In the genomic region with DNA sequence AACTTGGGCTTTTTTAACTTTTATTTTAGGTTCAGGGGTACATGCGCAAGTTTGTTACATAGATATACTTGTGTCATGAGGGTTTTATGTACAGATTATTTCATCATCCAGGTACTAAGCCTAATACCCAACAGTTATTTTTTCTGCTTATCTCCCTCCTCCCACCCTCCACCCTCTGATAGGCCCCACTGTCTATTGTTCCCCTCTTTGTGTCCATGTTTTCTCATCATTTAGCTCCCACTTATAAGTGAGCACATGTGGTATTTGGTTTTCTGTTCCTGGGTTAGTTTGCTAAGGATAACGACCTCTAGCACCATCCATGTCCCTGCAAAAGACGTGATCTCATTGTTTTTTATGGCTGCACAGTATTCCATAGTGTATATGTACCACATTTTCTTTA, we compare ENCODE assay signal across 35 cellular contexts.
DNase-seq lines count a peak whose midpoint lies in the region; ATAC-seq, FAIRE-seq and TF ChIP-seq lines count a peak whose summit lies in the region.
"Had no signal": no experiment of that assay in that cellular context is flagged by ENCODE, and none has a peak within 500 bp of the region (broad histone marks: within the 10 kb centered on the region; RNA-seq: fewer than 3 reads in every experiment).

No MANE protein-coding gene starts in this region.

- H3K4me3 ChIP-seq in HEK293 (ENCODE audit: low read depth, low read length) (no peak overlapping the region), PC-3 (ENCODE audit: low read length) (no peak overlapping the region)
- H3K4me3 ChIP-seq: A549; BLaER1; BLaER1 treated with 17β-estradiol and CSF1 and Interleukin-3, amounts not matched to agents 10 nM and 100 nM had no signal

- H3K27me3 Mint-ChIP-seq in activated T-cell treated with anti-CD3 and anti-CD28 coated beads, Interleukin-2, amount 50 U/mL, for 72 hours (ENCODE audit: low read depth) = no peaks in the 10 kb centered on the region
- H3K27me3 Mint-ChIP-seq: CD4-positive, alpha-beta T cell; CD4-positive, CD25-positive, alpha-beta regulatory T cell; CD8-positive, alpha-beta memory T cell had no signal

- no peaks in the 10 kb centered on the region for H4K20me1 ChIP-seq in PC-3 (ENCODE audit: low read length)
- H4K20me1 ChIP-seq: BLaER1; BLaER1 treated with 17β-estradiol and CSF1 and Interleukin-3, amounts not matched to agents 10 nM and 100 nM had no signal

- no peaks in the 10 kb centered on the region for H3K36me3 Mint-ChIP-seq in activated T-cell treated with anti-CD3 and anti-CD28 coated beads, Interleukin-2, amount 50 U/mL, for 72 hours (ENCODE audit: insufficient read depth in 2 of 2)
- H3K36me3 Mint-ChIP-seq: CD14-positive monocyte; CD4-positive, alpha-beta memory T cell; CD4-positive, CD25-positive, alpha-beta regulatory T cell; CD8-positive, alpha-beta memory T cell; CD8-positive, alpha-beta T cell had no signal

- no peaks in the 10 kb centered on the region for H3F3A ChIP-seq in PC-3 (ENCODE audit: low read length, unreplicated experiment)

- H3K4me2 ChIP-seq in PC-3 (ENCODE audit: low read length) = no peak overlapping the region
- H3K4me2 ChIP-seq: A549; BLaER1; BLaER1 treated with 17β-estradiol and CSF1 and Interleukin-3, amounts not matched to agents 10 nM and 100 nM had no signal

- FAIRE-seq in GM18507 (lab: Jason Lieb, UNC) = peak; percentile 15
- FAIRE-seq: A204.1, A549, D721Med had no signal

- TF ChIP-seq CTCF in HEK293 (tag by site-specific recombination; IDR thresholded peaks at IDR 0.05) = no peak
- TF ChIP-seq CTCF in PC-3 (conservative IDR thresholded peaks at IDR 0.05; ENCODE audit: low read depth, low read length) = no peak

- no peaks in the 10 kb centered on the region for H3K79me2 ChIP-seq in PC-3 (ENCODE audit: low read length)

- no peak overlapping the region for H3K27ac Mint-ChIP-seq in activated T-cell treated with anti-CD3 and anti-CD28 coated beads, Interleukin-2, amount 50 U/mL, for 72 hours
- H3K27ac Mint-ChIP-seq: B cell; CD14-positive monocyte; CD4-positive, alpha-beta memory T cell; CD4-positive, alpha-beta T cell; CD4-positive, CD25-positive, alpha-beta regulatory T cell; CD8-positive, alpha-beta T cell had no signal

- no peak for ATAC-seq in PC-3
- no peak for ATAC-seq in activated T-cell treated with anti-CD3 and anti-CD28 coated beads, Interleukin-2, amount 50 U/mL, for 72 hours (replicated peaks in 1 of 2)
- ATAC-seq: A549; CD8-positive, alpha-beta T cell had no signal

- H3K4me3 Mint-ChIP-seq in activated T-cell treated with anti-CD3 and anti-CD28 coated beads, Interleukin-2, amount 50 U/mL, for 72 hours = no peak overlapping the region
- H3K4me3 Mint-ChIP-seq: B cell; CD14-positive monocyte; CD4-positive, alpha-beta memory T cell; CD4-positive, alpha-beta T cell; CD4-positive, CD25-positive, alpha-beta regulatory T cell; CD8-positive, alpha-beta memory T cell; CD8-positive, alpha-beta T cell had no signal

- no TSS peak for BruUV-seq in PC-3 (replicated peaks; lab: Mats Ljungman, UMichigan)

- H3K9me3 Mint-ChIP-seq in activated T-cell treated with anti-CD3 and anti-CD28 coated beads, Interleukin-2, amount 50 U/mL, for 72 hours = peaks cover 2 to 3% of the 10 kb centered on the region in 2 donors
- H3K9me3 Mint-ChIP-seq: CD4-positive, alpha-beta T cell; CD8-positive, alpha-beta T cell had no signal

- CTCF ChIA-PET in HEK293 (lab: Yijun Ruan, JAX) (interaction anchor here (0.8 kb wide), 1 partner anchor 288 kb away, joined by 4 read pairs; no protein-coding TSS in a partner anchor), PC-3 (lab: Charles Lee) (no interaction called here)

- H3K27ac ChIP-seq in HEK293 (ENCODE audit: extremely low read depth, low read depth, low read length) = no peak overlapping the region
- H3K27ac ChIP-seq in PC-3 (ENCODE audit: low read length) = no peak overlapping the region
- H3K27ac ChIP-seq: 22Rv1; A549; BLaER1; BLaER1 treated with 17β-estradiol and CSF1 and Interleukin-3, amounts not matched to agents 10 nM and 100 nM; C4-2B had no signal

- no peak overlapping the region for H2AFZ ChIP-seq in PC-3 (ENCODE audit: low read length)

- no peaks in the 10 kb centered on the region for H3K27me3 ChIP-seq in PC-3 (ENCODE audit: low read length)
- H3K27me3 ChIP-seq: BE2C; BLaER1; BLaER1 treated with 17β-estradiol and CSF1 and Interleukin-3, amounts not matched to agents 10 nM and 100 nM had no signal

- DNase-seq in NCI-H748 (lab: John Stamatoyannopoulos, UW; ENCODE audit: unreplicated experiment) = peak; percentile 34
- DNase-seq in NCI-H748 treated with DMSO at 0.1 percent for 48 hours (lab: John Stamatoyannopoulos, UW) = no peak
- no peak for DNase-seq in GM18507 (ENCODE audit: extremely low spot score, insufficient read length, low read depth)
- no peak for DNase-seq in PC-3
- no peak for DNase-seq in activated T-cell treated with anti-CD3 and anti-CD28 coated beads, Interleukin-2, amount 50 U/mL, for 72 hours
- DNase-seq: 8988T; ACHN; AML-193; BE2C; C1 segment of cervical spinal cord; Caco-2; Calu3; CD4-positive, alpha-beta memory T cell; CD4-positive, alpha-beta T cell; CD4-positive, CD25-positive, alpha-beta regulatory T cell; CD8-positive, alpha-beta memory T cell; CD8-positive, alpha-beta T cell; COR-L47; DMS 273 treated with DMSO at 0.1 percent for 48 hours; DMS153; DMS53; DMS79; DMS79 treated with DMSO at 0.1 percent for 48 hours; DND-41; EL had no signal

- no peaks in the 10 kb centered on the region for H3K9me2 ChIP-seq in PC-3 (replicated peaks; ENCODE audit: low read length)

- no peaks in the 10 kb centered on the region for H3K4me1 Mint-ChIP-seq in activated T-cell treated with anti-CD3 and anti-CD28 coated beads, Interleukin-2, amount 50 U/mL, for 72 hours (ENCODE audit: low read depth)
- H3K4me1 Mint-ChIP-seq: B cell; CD14-positive monocyte; CD4-positive, alpha-beta memory T cell; CD4-positive, CD25-positive, alpha-beta regulatory T cell; CD8-positive, alpha-beta memory T cell had no signal

- H3K4me1 ChIP-seq in HEK293 (ENCODE audit: control insufficient read depth, insufficient read depth, low read length) (peaks cover 7% of the 10 kb centered on the region; the same call in 1 of the 2 replicates), PC-3 (ENCODE audit: insufficient read depth, low read length) (peaks cover 14% of the 10 kb centered on the region)
- H3K4me1 ChIP-seq: BE2C; BLaER1; BLaER1 treated with 17β-estradiol and CSF1 and Interleukin-3, amounts not matched to agents 10 nM and 100 nM had no signal

- H3K9me3 ChIP-seq in HEK293 (ENCODE audit: control insufficient read depth, insufficient read depth, low read depth, low read length) = no peaks in the 10 kb centered on the region
- H3K9me3 ChIP-seq in PC-3 (ENCODE audit: low read length) = no peaks in the 10 kb centered on the region
- H3K9me3 ChIP-seq: A549, BE2C, BLaER1, Caco-2 had no signal

- intact Hi-C loops in PC-3 (cut with micrococcal nuclease) = no loop called here

- H3K9ac ChIP-seq in PC-3 (ENCODE audit: low read length) = no peak overlapping the region
- H3K9ac ChIP-seq: BLaER1; BLaER1 treated with 17β-estradiol and CSF1 and Interleukin-3, amounts not matched to agents 10 nM and 100 nM had no signal

- H3K36me3 ChIP-seq in HEK293 (ENCODE audit: control insufficient read depth in 2 of 2, insufficient read depth in 1 of 2, low read length in 2 of 2) = no peaks in the 10 kb centered on the region
- H3K36me3 ChIP-seq in PC-3 (ENCODE audit: low read depth, low read length) = no peaks in the 10 kb centered on the region
- H3K36me3 ChIP-seq: BE2C; BLaER1; BLaER1 treated with 17β-estradiol and CSF1 and Interleukin-3, amounts not matched to agents 10 nM and 100 nM had no signal

- POLR2A ChIA-PET in HEK293 (lab: Yijun Ruan, JAX) = no interaction called here
- POLR2A ChIA-PET in PC-3 (lab: Charles Lee; ENCODE audit: unreplicated experiment) = no interaction called here

TF ChIP-seq in HEK293, 187 proteins besides CTCF, POLR2A, EP300 and RAD21:
- TF ChIP-seq KLF7 (tag by site-specific recombination; IDR thresholded peaks at IDR 0.05; ENCODE audit: borderline replicate concordance) = no peak
- no peak for TF ChIP-seq ZNF391 (tag by site-specific recombination; IDR thresholded peaks at IDR 0.05; ENCODE audit: borderline replicate concordance, low read depth)
- peak; percentile 67 for TF ChIP-seq ZFHX2 (tag by site-specific recombination; conservative IDR thresholded peaks at IDR 0.05)
- TF ChIP-seq EGR2 (tag by site-specific recombination; IDR thresholded peaks at IDR 0.05; ENCODE audit: low read depth) = peak; percentile 75; the same call in 1 of the 2 replicates
